15 cellular contexts compared by ENCODE assay signal in the genomic region with DNA sequence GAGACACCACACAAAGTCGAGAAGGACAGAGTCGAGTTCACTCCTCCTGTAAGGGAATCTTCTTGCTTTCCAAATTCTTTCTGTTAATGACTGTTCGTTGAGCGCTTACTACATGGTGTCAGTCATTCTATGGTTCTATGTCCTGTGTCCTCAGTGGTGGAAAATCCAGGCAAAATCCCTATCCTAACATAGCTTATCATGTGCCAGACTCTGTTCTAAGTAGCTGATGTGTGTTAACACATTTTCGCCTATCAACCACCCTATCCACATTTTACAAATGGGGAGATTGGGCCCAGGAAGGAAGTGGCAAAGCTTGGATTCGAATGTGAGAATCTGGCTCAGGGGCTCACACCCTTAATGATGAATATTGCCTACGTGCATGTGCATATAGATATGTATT.
A peak's percentile ranks its signal among the peaks of the same experiment; 100 is the strongest.
DNase-seq lines count a peak whose midpoint lies in the region; ATAC-seq and TF ChIP-seq lines count a peak whose summit lies in the region.
"Had no signal": no experiment of that assay in that cellular context is flagged by ENCODE, and none has a peak within 500 bp of the region (broad histone marks: within the 10 kb centered on the region; RNA-seq: fewer than 3 reads in every experiment).

No MANE protein-coding gene starts in this region.

- H3K9me2 ChIP-seq in GM23248 (ENCODE audit: insufficient read depth): no peaks in the 10 kb centered on the region

- H2AFZ ChIP-seq in DND-41 (ENCODE audit: low read depth, low read length) (no peak overlapping the region), GM23248 (no peak overlapping the region)

- in situ Hi-C loops in GM23248 (cut with MboI): no loop called here

- H3K4me2 ChIP-seq in DND-41 (ENCODE audit: insufficient read depth, low read length) (no peak overlapping the region), GM23248 (ENCODE audit: unreplicated experiment) (no peak overlapping the region)
- H3K4me2 ChIP-seq: BLaER1 treated with 17β-estradiol and CSF1 and Interleukin-3, amounts not matched to agents 10 nM and 100 nM had no signal

- H3K79me2 ChIP-seq in DND-41 (ENCODE audit: insufficient read depth, low read length): no peaks in the 10 kb centered on the region
- no peaks in the 10 kb centered on the region for H3K79me2 ChIP-seq in GM23248 (ENCODE audit: insufficient read depth)

- TF ChIP-seq CTCF in DND-41 (IDR thresholded peaks at IDR 0.05; ENCODE audit: borderline replicate concordance, extremely low read depth, low read length, poor library complexity, severe bottlenecking) (no peak), tibial nerve (IDR thresholded peaks at IDR 0.05) (no peak)

- H3K9me3 ChIP-seq in DND-41 (ENCODE audit: insufficient read depth, low read length, severe bottlenecking) (no peaks in the 10 kb centered on the region), tibial nerve (no peaks in the 10 kb centered on the region), GM23248 (ENCODE audit: low read depth) (no peaks in the 10 kb centered on the region)
- H3K9me3 ChIP-seq: BLaER1 treated with 17β-estradiol and CSF1 and Interleukin-3, amounts not matched to agents 10 nM and 100 nM; Caco-2 had no signal

- H3K27ac Mint-ChIP-seq in activated CD8-positive, alpha-beta memory T cell treated with anti-CD3 and anti-CD28 coated beads, Interleukin-2, amount 10 ng/mL, durations not matched to agents 7 days and 5 days: peak overlapping the region; percentile 30
- H3K27ac Mint-ChIP-seq in central memory CD8-positive, alpha-beta T cell (ENCODE audit: low read depth): peak overlapping the region; percentile 100
- H3K27ac Mint-ChIP-seq in naive thymus-derived CD8-positive, alpha-beta T cell: peak overlapping the region in 9 of 10 donors; percentile 27 to 99 (median 80)
- H3K27ac Mint-ChIP-seq: CD8-positive, alpha-beta T cell had no signal

- no peaks in the 10 kb centered on the region for H3K36me3 ChIP-seq in DND-41 (ENCODE audit: insufficient read depth, low read length)
- H3K36me3 ChIP-seq in tibial nerve: no peaks in the 10 kb centered on the region
- H3K36me3 ChIP-seq in GM23248 (ENCODE audit: low read depth): no peaks in the 10 kb centered on the region
- H3K36me3 ChIP-seq: BLaER1 treated with 17β-estradiol and CSF1 and Interleukin-3, amounts not matched to agents 10 nM and 100 nM had no signal

- no peaks in the 10 kb centered on the region for H3K9me3 Mint-ChIP-seq in activated CD8-positive, alpha-beta memory T cell treated with anti-CD3 and anti-CD28 coated beads, Interleukin-2, amount 10 ng/mL, durations not matched to agents 7 days and 5 days (ENCODE audit: low read depth)
- no peaks in the 10 kb centered on the region for H3K9me3 Mint-ChIP-seq in central memory CD8-positive, alpha-beta T cell
- no peaks in the 10 kb centered on the region for H3K9me3 Mint-ChIP-seq in naive thymus-derived CD8-positive, alpha-beta T cell
- H3K9me3 Mint-ChIP-seq: CD8-positive, alpha-beta T cell had no signal

- peaks cover 21% of the 10 kb centered on the region for H3K36me3 Mint-ChIP-seq in activated CD8-positive, alpha-beta memory T cell treated with anti-CD3 and anti-CD28 coated beads, Interleukin-2, amount 10 ng/mL, durations not matched to agents 7 days and 5 days
- peaks cover 22% of the 10 kb centered on the region for H3K36me3 Mint-ChIP-seq in central memory CD8-positive, alpha-beta T cell (ENCODE audit: insufficient read depth)
- no peaks in the 10 kb centered on the region for H3K36me3 Mint-ChIP-seq in naive thymus-derived CD8-positive, alpha-beta T cell
- H3K36me3 Mint-ChIP-seq: CD8-positive, alpha-beta T cell had no signal

- H3K4me1 ChIP-seq in DND-41 (ENCODE audit: insufficient read depth, low read length) (peaks cover 41% of the 10 kb centered on the region), tibial nerve (peaks cover 0 to 10% (median 0%) of the 10 kb centered on the region in 4 donors), GM23248 (ENCODE audit: insufficient read depth) (no peaks in the 10 kb centered on the region)

- no peak for DNase-seq in activated CD8-positive, alpha-beta memory T cell treated with anti-CD3 and anti-CD28 coated beads, Interleukin-2, amount 10 ng/mL, durations not matched to agents 7 days and 5 days
- DNase-seq in activated CD8-positive, alpha-beta memory T cell treated with anti-CD3 and anti-CD28 coated beads for 24 hours: no peak
- no peak for DNase-seq in DND-41
- DNase-seq in central memory CD8-positive, alpha-beta T cell (ENCODE audit: low spot score in 2 of 2): no peak
- DNase-seq in naive thymus-derived CD8-positive, alpha-beta T cell: no peak
- no peak for DNase-seq in tibial nerve (ENCODE audit: low spot score in 2 of 2)
- no peak for DNase-seq in GM23248
- no peak for DNase-seq in activated CD4-positive, CD25-positive, alpha-beta regulatory T cell (lab: John Stamatoyannopoulos, UW)
- DNase-seq: ACHN; Caco-2; CD8-positive, alpha-beta T cell; DMS53 had no signal

- no peak overlapping the region for H3K9ac ChIP-seq in DND-41 (ENCODE audit: low read depth, low read length)
- no peak overlapping the region for H3K9ac ChIP-seq in GM23248
- H3K9ac ChIP-seq: BLaER1 treated with 17β-estradiol and CSF1 and Interleukin-3, amounts not matched to agents 10 nM and 100 nM had no signal

- peaks cover 59% of the 10 kb centered on the region for H3K4me1 Mint-ChIP-seq in activated CD8-positive, alpha-beta memory T cell treated with anti-CD3 and anti-CD28 coated beads, Interleukin-2, amount 10 ng/mL, durations not matched to agents 7 days and 5 days
- H3K4me1 Mint-ChIP-seq in central memory CD8-positive, alpha-beta T cell: peaks cover 48% of the 10 kb centered on the region
- H3K4me1 Mint-ChIP-seq in naive thymus-derived CD8-positive, alpha-beta T cell: peaks cover 17 to 34% (median 30%) of the 10 kb centered on the region in 4 donors

- POLR2A ChIA-PET in naive thymus-derived CD8-positive, alpha-beta T cell (lab: Charles Lee): no interaction called here

- ATAC-seq in activated CD8-positive, alpha-beta memory T cell treated with anti-CD3 and anti-CD28 coated beads, Interleukin-2, amount 10 ng/mL, durations not matched to agents 7 days and 5 days: no peak
- ATAC-seq in DND-41 (ENCODE audit: insufficient read depth, low read depth): no peak
- no peak for ATAC-seq in central memory CD8-positive, alpha-beta T cell (replicated peaks; ENCODE audit: extremely low read depth, poor library complexity, severe bottlenecking)
- no peak for ATAC-seq in naive thymus-derived CD8-positive, alpha-beta T cell
- ATAC-seq: CD8-positive, alpha-beta T cell; HCT116 had no signal

- no peaks in the 10 kb centered on the region for H3K27me3 ChIP-seq in DND-41 (ENCODE audit: insufficient read depth, low read length, poor library complexity)
- H3K27me3 ChIP-seq in tibial nerve: peaks cover 0 to 22% of the 10 kb centered on the region in 2 donors
- H3K27me3 ChIP-seq in GM23248 (replicated peaks; ENCODE audit: insufficient read depth): no peaks in the 10 kb centered on the region
- H3K27me3 ChIP-seq: BLaER1 treated with 17β-estradiol and CSF1 and Interleukin-3, amounts not matched to agents 10 nM and 100 nM had no signal

- WGBS in tibial nerve, 2 donors: 84 to 86% methylated on average over 7 of the region's 7 CpGs
- 34 to 39% methylated on average over 7 of the region's 7 CpGs for WGBS in GM23248 (ENCODE audit: low coverage in 1 of 2, low lambda C conversion rate in 2 of 2, missing lambda C conversion rate in 2 of 2), 2 experiments

- no peaks in the 10 kb centered on the region for H3F3A ChIP-seq in GM23248 (ENCODE audit: insufficient read depth)

- CTCF ChIA-PET in activated CD8-positive, alpha-beta memory T cell treated with anti-CD3 and anti-CD28 coated beads, Interleukin-2, amount 10 ng/mL, durations not matched to agents 7 days and 5 days (lab: Charles Lee): interaction anchor here (1.2 to 2.5 kb wide), 2 partner anchors 9 to 26 kb away, joined by 4 to 8 read pairs; no protein-coding TSS in a partner anchor

- H3K27ac ChIP-seq in DND-41 (ENCODE audit: low read length) (0 out of 2 replicates have a peak overlapping the region, but pooled peaks have one; percentile 5), tibial nerve (no peak overlapping the region), GM23248 (no peak overlapping the region)
- H3K27ac ChIP-seq: BLaER1 treated with 17β-estradiol and CSF1 and Interleukin-3, amounts not matched to agents 10 nM and 100 nM; HL-60 had no signal

- TF ChIP-seq EP300 in tibial nerve (IDR thresholded peaks at IDR 0.05): no peak

- no peak overlapping the region for H3K4me3 ChIP-seq in DND-41 (ENCODE audit: low read depth in 1 of 2, low read length in 2 of 2)
- no peak overlapping the region for H3K4me3 ChIP-seq in tibial nerve
- no peak overlapping the region for H3K4me3 ChIP-seq in GM23248
- H3K4me3 ChIP-seq: BLaER1 treated with 17β-estradiol and CSF1 and Interleukin-3, amounts not matched to agents 10 nM and 100 nM had no signal

- no peak overlapping the region for H3K4me3 Mint-ChIP-seq in activated CD8-positive, alpha-beta memory T cell treated with anti-CD3 and anti-CD28 coated beads, Interleukin-2, amount 10 ng/mL, durations not matched to agents 7 days and 5 days
- H3K4me3 Mint-ChIP-seq in central memory CD8-positive, alpha-beta T cell: no peak overlapping the region
- H3K4me3 Mint-ChIP-seq in naive thymus-derived CD8-positive, alpha-beta T cell: no peak overlapping the region
- H3K4me3 Mint-ChIP-seq: CD8-positive, alpha-beta T cell had no signal

- no peak for TF ChIP-seq POLR2A in tibial nerve (IDR thresholded peaks at IDR 0.05)

- no peaks in the 10 kb centered on the region for H3K27me3 Mint-ChIP-seq in activated CD8-positive, alpha-beta memory T cell treated with anti-CD3 and anti-CD28 coated beads, Interleukin-2, amount 10 ng/mL, durations not matched to agents 7 days and 5 days
- H3K27me3 Mint-ChIP-seq in central memory CD8-positive, alpha-beta T cell: no peaks in the 10 kb centered on the region
- H3K27me3 Mint-ChIP-seq in naive thymus-derived CD8-positive, alpha-beta T cell: peaks cover 0 to 2% (median 0%) of the 10 kb centered on the region in 5 donors

- no peaks in the 10 kb centered on the region for H4K20me1 ChIP-seq in DND-41 (ENCODE audit: insufficient read depth, low read length)
- H4K20me1 ChIP-seq in GM23248 (ENCODE audit: insufficient read depth): no peaks in the 10 kb centered on the region
- H4K20me1 ChIP-seq: BLaER1 treated with 17β-estradiol and CSF1 and Interleukin-3, amounts not matched to agents 10 nM and 100 nM had no signal

Comparison
In these comparisons a context has a peak if more than half of its experiments do, and no peak if none do; other contexts are left out.
1. H3K27ac Mint-ChIP-seq: peak in every context shown above with its lines; median percentile 100 in central memory CD8-positive, alpha-beta T cell; 80 in naive thymus-derived CD8-positive, alpha-beta T cell; 30 in activated CD8-positive, alpha-beta memory T cell treated with anti-CD3 and anti-CD28 coated beads, Interleukin-2, amount 10 ng/mL, durations not matched to agents 7 days and 5 days.